Comparison of ENCODE assay signal across 12 cellular contexts in genomic region chr17:77390870-77391269, GRCh38.
DNase-seq lines count a peak whose midpoint lies in the region; ATAC-seq lines count a peak whose summit lies in the region.
"Had no signal": no experiment of that assay in that cellular context is flagged by ENCODE, and none has a peak within 500 bp of the region (broad histone marks: within the 10 kb centered on the region; RNA-seq: fewer than 3 reads in every experiment).

No MANE protein-coding gene starts in this region.

- H2AFZ ChIP-seq in trophoblast cell (ENCODE audit: insufficient read depth, low read length, poor library complexity): no peak overlapping the region

- peaks cover 39% of the 10 kb centered on the region for H3K79me1 ChIP-seq in trophoblast cell (ENCODE audit: low read length)

- peaks cover 44% of the 10 kb centered on the region for H4K20me1 ChIP-seq in BLaER1

- H3K79me2 ChIP-seq in trophoblast cell (ENCODE audit: control insufficient read depth, insufficient read depth, low read length, poor library complexity): peaks cover 8% of the 10 kb centered on the region

- H4K8ac ChIP-seq in trophoblast cell (ENCODE audit: low read depth, low read length): no peak overlapping the region

- H3K27me3 ChIP-seq in BLaER1 (no peaks in the 10 kb centered on the region), ectodermal cell (ENCODE audit: control insufficient read depth, insufficient read depth, low read length, poor library complexity, severe bottlenecking) (no peaks in the 10 kb centered on the region), trophoblast cell (ENCODE audit: insufficient read depth, low read length) (no peaks in the 10 kb centered on the region)

- H3K14ac ChIP-seq in trophoblast cell (ENCODE audit: low read length): peak overlapping the region; percentile 67

- H3K4me1 ChIP-seq in BLaER1 (peaks cover 97% of the 10 kb centered on the region), ectodermal cell (ENCODE audit: control insufficient read depth, insufficient read depth, low read length) (peaks cover 85% of the 10 kb centered on the region), trophoblast cell (ENCODE audit: control insufficient read depth in 1 of 2, insufficient read depth in 2 of 2, low read length in 2 of 2) (peaks cover 69 to 81% of the 10 kb centered on the region in 2 experiments)

- 76 to 78% methylated on average over 12 of the region's 12 CpGs for WGBS in ectodermal cell, 2 experiments
- WGBS in trophoblast cell (ENCODE audit: extremely low coverage, insufficient coverage, insufficient read length): no CpG with 5 or more reads among the region's 12 CpGs

- DNase-seq in trophoblast cell: no peak
- no peak for DNase-seq in C1 segment of cervical spinal cord (lab: John Stamatoyannopoulos, UW)
- no peak for DNase-seq in NCI-H748 treated with DMSO at 0.1 percent for 48 hours (lab: John Stamatoyannopoulos, UW)
- no peak for DNase-seq in NCI-H82 treated with DMSO at 0.1 percent for 48 hours (lab: John Stamatoyannopoulos, UW; ENCODE audit: unreplicated experiment)
- DNase-seq: NCI-H2107, SW 1271 had no signal

- no peak for ATAC-seq in esophagus mucosa

- H3K36me3 ChIP-seq in BLaER1 (peaks cover 6% of the 10 kb centered on the region), KOPT-K1 (ENCODE audit: insufficient read depth, low read length) (no peaks in the 10 kb centered on the region), ectodermal cell (ENCODE audit: control insufficient read depth, insufficient read depth, low read length) (no peaks in the 10 kb centered on the region), trophoblast cell (ENCODE audit: control insufficient read depth in 1 of 2, insufficient read depth in 2 of 2, low read length in 2 of 2) (no peaks in the 10 kb centered on the region)
- H3K36me3 ChIP-seq: HAP-1 had no signal

- peak overlapping the region; percentile 5 for H4K91ac ChIP-seq in trophoblast cell (ENCODE audit: low read depth, low read length)

- H3K27ac ChIP-seq in BLaER1 (peak overlapping the region; percentile 80), KOPT-K1 (ENCODE audit: low read depth, low read length, poor library complexity, severe bottlenecking) (peak overlapping the region; percentile 84), ectodermal cell (ENCODE audit: insufficient read depth, low read depth, low read length, poor library complexity, severe bottlenecking) (peak overlapping the region; percentile 93), trophoblast cell (ENCODE audit: low read depth, low read length) (no peak overlapping the region)
- H3K27ac ChIP-seq: HL-60 had no signal

- H2BK120ac ChIP-seq in trophoblast cell (ENCODE audit: insufficient read depth, low read length, poor library complexity): no peak overlapping the region

- H3K9ac ChIP-seq in BLaER1: peak overlapping the region; percentile 74
- no peak overlapping the region for H3K9ac ChIP-seq in trophoblast cell (ENCODE audit: low read length)

- H2BK5ac ChIP-seq in trophoblast cell (ENCODE audit: low read depth, low read length, poor library complexity): no peak overlapping the region

- no peak overlapping the region for H4K12ac ChIP-seq in trophoblast cell (ENCODE audit: low read depth, low read length)

- peak overlapping the region; percentile 95 for H3K4me2 ChIP-seq in BLaER1
- H3K4me2 ChIP-seq in trophoblast cell (ENCODE audit: low read length): no peak overlapping the region

- H3K4me3 ChIP-seq in BLaER1: peak overlapping the region; percentile 65; the same call in 1 of the 2 replicates
- no peak overlapping the region for H3K4me3 ChIP-seq in ectodermal cell (ENCODE audit: insufficient read depth, low read depth, low read length)
- H3K4me3 ChIP-seq in trophoblast cell (ENCODE audit: low read depth, low read length): no peak overlapping the region
- H3K4me3 ChIP-seq: HAP-1 had no signal

- H3K18ac ChIP-seq in trophoblast cell (ENCODE audit: low read length): peak overlapping the region; percentile 65

- no peak overlapping the region for H3K23ac ChIP-seq in trophoblast cell (ENCODE audit: low read length)

- H2BK12ac ChIP-seq in trophoblast cell (ENCODE audit: low read length): peak overlapping the region; percentile 10

- no peak overlapping the region for H3K4ac ChIP-seq in trophoblast cell (ENCODE audit: low read depth, low read length)

- H3K9me3 ChIP-seq in BLaER1: no peaks in the 10 kb centered on the region
- no peaks in the 10 kb centered on the region for H3K9me3 ChIP-seq in KOPT-K1 (ENCODE audit: insufficient read depth, low read length, poor library complexity, severe bottlenecking)
- H3K9me3 ChIP-seq in ectodermal cell (ENCODE audit: control insufficient read depth, low read length): no peaks in the 10 kb centered on the region
- peaks cover 1% of the 10 kb centered on the region for H3K9me3 ChIP-seq in trophoblast cell (ENCODE audit: insufficient read depth, low read depth, low read length)
- H3K9me3 ChIP-seq: HAP-1 had no signal

- peak overlapping the region; percentile 87 for H2AK5ac ChIP-seq in trophoblast cell (ENCODE audit: low read length)
